ENCODE assay signal across 19 cellular contexts in the genomic region with DNA sequence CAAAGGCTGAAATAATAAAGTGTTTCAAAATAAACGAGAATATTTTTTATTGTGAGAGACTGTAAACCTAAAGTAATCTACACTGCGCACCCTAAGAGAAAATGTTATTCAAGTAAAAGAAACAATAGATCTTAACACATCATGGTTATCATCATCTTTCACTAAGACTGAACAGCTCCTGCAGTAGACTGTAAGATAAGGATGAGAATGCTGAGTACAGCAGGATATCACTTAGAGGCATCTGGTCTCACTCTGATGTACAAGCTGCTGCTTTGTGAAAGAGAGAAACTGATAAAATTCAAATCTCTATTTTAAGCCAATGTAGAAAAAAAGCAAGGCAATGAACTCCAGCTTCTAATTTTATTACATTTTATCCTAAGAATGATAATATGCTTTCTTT.
DNase-seq lines count a peak whose midpoint lies in the region; ATAC-seq and TF ChIP-seq lines count a peak whose summit lies in the region.
"Had no signal": no experiment of that assay in that cellular context is flagged by ENCODE, and none has a peak within 500 bp of the region (broad histone marks: within the 10 kb centered on the region; RNA-seq: fewer than 3 reads in every experiment).

No MANE protein-coding gene starts in this region.

- 0 out of 2 replicates have a peak, but pooled peaks cover 4% of the 10 kb centered on the region for H3K9me3 ChIP-seq in SK-N-SH
- no peaks in the 10 kb centered on the region for H3K9me3 ChIP-seq in right cardiac atrium (ENCODE audit: control insufficient read depth, low read length)
- H3K9me3 ChIP-seq: Caco-2, HAP-1 had no signal

- TF ChIP-seq EP300 in SK-N-SH (IDR thresholded peaks at IDR 0.05; ENCODE audit: borderline replicate concordance in 1 of 2, low read depth in 1 of 2, low read length in 1 of 2) = peak in 1 of 2 experiments; percentile 40; a peak in 1 of 4 replicates

- POLR2A ChIA-PET in SK-N-SH (lab: Yijun Ruan, JAX) = no interaction called here

- CTCF ChIA-PET in SK-N-SH (lab: Yijun Ruan, JAX) = interaction anchor here (1.6 kb wide), 1 partner anchor 265 kb away, joined by 3 read pairs; no protein-coding TSS in a partner anchor

- no peak overlapping the region for H3K4me3 ChIP-seq in SK-N-SH (ENCODE audit: low read depth in 2 of 2, low read length in 1 of 2)
- no peak overlapping the region for H3K4me3 ChIP-seq in right cardiac atrium (ENCODE audit: low read length)
- H3K4me3 ChIP-seq: BLaER1, GM12878, HAP-1 had no signal

- no peaks in the 10 kb centered on the region for H3K9me2 ChIP-seq in SK-N-SH

- H3K27me3 ChIP-seq in SK-N-SH (ENCODE audit: insufficient read depth) (no peaks in the 10 kb centered on the region), right cardiac atrium (ENCODE audit: control insufficient read depth, insufficient read depth) (no peaks in the 10 kb centered on the region)
- H3K27me3 ChIP-seq: BLaER1 had no signal

- H3K27ac ChIP-seq in SK-N-SH (ENCODE audit: low read depth in 2 of 2, low read length in 1 of 2) (no peak overlapping the region), right cardiac atrium (ENCODE audit: low read length) (no peak overlapping the region)
- H3K27ac ChIP-seq: 22Rv1, BLaER1, C4-2B had no signal

- H3F3A ChIP-seq in SK-N-SH (replicated peaks; ENCODE audit: insufficient read depth) = no peaks in the 10 kb centered on the region

- no peak for TF ChIP-seq POLR2A in erythroblast (IDR thresholded peaks at IDR 0.05; ENCODE audit: low read length)

- H2AFZ ChIP-seq in SK-N-SH (ENCODE audit: low read depth) = no peak overlapping the region

- no peaks in the 10 kb centered on the region for H3K79me2 ChIP-seq in SK-N-SH (ENCODE audit: insufficient read depth)

- no peak overlapping the region for H3K9ac ChIP-seq in SK-N-SH
- H3K9ac ChIP-seq: BLaER1 had no signal

- H4K20me1 ChIP-seq in SK-N-SH (ENCODE audit: insufficient read depth) = no peaks in the 10 kb centered on the region
- H4K20me1 ChIP-seq: BLaER1 had no signal

- H3K4me2 ChIP-seq in SK-N-SH = no peak overlapping the region
- H3K4me2 ChIP-seq: BLaER1 had no signal

- ATAC-seq in SK-N-SH treated with all-trans-retinoic acid at 6 μM for 48 hours (no peak; the same call in 2 of the 3 replicates), right cardiac atrium (no peak), Right ventricle myocardium inferior (no peak)
- ATAC-seq: CD8-positive, alpha-beta T cell; GM12878 had no signal

- H3K4me1 ChIP-seq in SK-N-SH (ENCODE audit: control insufficient read depth in 1 of 2, insufficient read depth in 2 of 2, low read depth in 1 of 2, low read length in 1 of 2) (peaks cover 0 to 2% of the 10 kb centered on the region in 2 experiments; a peak in 1 of 4 replicates), right cardiac atrium (ENCODE audit: control insufficient read depth, insufficient read depth, low read length) (no peaks in the 10 kb centered on the region)
- H3K4me1 ChIP-seq: BLaER1, Caco-2, HAP-1 had no signal

- no peak for TF ChIP-seq CTCF in SK-N-SH (IDR thresholded peaks at IDR 0.05)

- intact Hi-C loops in right cardiac atrium (cut with DNase I) (no loop called here), Right ventricle myocardium inferior (cut with DNase I) (no loop called here)

- WGBS in SK-N-SH (ENCODE audit: low lambda C conversion rate) = 29% methylated on average over 2 of the region's 2 CpGs
- WGBS in right cardiac atrium = 49% methylated on average over 2 of the region's 2 CpGs

- no peaks in the 10 kb centered on the region for H3K36me3 ChIP-seq in SK-N-SH (replicated peaks in 1 of 2; ENCODE audit: control insufficient read depth in 1 of 2, insufficient read depth in 2 of 2, low read length in 1 of 2)
- H3K36me3 ChIP-seq: BLaER1, HAP-1 had no signal

- DNase-seq in SK-N-SH (peak; percentile 53), amniotic epithelial cell (ENCODE audit: low read depth) (peak; percentile 54), erythroblast (lab: John Stamatoyannopoulos, UW) (peak; percentile 16 to 75), right cardiac atrium (no peak), Right ventricle myocardium inferior (ENCODE audit: missing footprints) (no peak), NCI-H1436 (lab: John Stamatoyannopoulos, UW) (no peak)
- DNase-seq: Caco-2; CD4-positive, CD25-positive, alpha-beta regulatory T cell; CD8-positive, alpha-beta T cell; DMS153; DND-41; GOT3; HFFc6 had no signal

- TF ChIP-seq RAD21 in SK-N-SH (IDR thresholded peaks at IDR 0.05; ENCODE audit: low read length) = no peak

TF ChIP-seq in SK-N-SH, 30 proteins besides CTCF, POLR2A, EP300 and RAD21:
- TF ChIP-seq CHD2 (IDR thresholded peaks at IDR 0.05; ENCODE audit: low read length, partially characterized antibody) (peak; percentile 24), GATA2 (CRISPR knock-in tag; IDR thresholded peaks at IDR 0.05) (peak; percentile 68), NFIC (IDR thresholded peaks at IDR 0.05; ENCODE audit: borderline replicate concordance) (no peak), RCOR1 (IDR thresholded peaks at IDR 0.05; ENCODE audit: low read length) (peak; percentile 33; the same call in 1 of the 2 replicates)

TF ChIP-seq in SK-N-SH treated with all-trans-retinoic acid at 6 μM for 48 hours, 23 proteins besides CTCF, POLR2A, EP300 and RAD21:
- TF ChIP-seq, protein P1, sequence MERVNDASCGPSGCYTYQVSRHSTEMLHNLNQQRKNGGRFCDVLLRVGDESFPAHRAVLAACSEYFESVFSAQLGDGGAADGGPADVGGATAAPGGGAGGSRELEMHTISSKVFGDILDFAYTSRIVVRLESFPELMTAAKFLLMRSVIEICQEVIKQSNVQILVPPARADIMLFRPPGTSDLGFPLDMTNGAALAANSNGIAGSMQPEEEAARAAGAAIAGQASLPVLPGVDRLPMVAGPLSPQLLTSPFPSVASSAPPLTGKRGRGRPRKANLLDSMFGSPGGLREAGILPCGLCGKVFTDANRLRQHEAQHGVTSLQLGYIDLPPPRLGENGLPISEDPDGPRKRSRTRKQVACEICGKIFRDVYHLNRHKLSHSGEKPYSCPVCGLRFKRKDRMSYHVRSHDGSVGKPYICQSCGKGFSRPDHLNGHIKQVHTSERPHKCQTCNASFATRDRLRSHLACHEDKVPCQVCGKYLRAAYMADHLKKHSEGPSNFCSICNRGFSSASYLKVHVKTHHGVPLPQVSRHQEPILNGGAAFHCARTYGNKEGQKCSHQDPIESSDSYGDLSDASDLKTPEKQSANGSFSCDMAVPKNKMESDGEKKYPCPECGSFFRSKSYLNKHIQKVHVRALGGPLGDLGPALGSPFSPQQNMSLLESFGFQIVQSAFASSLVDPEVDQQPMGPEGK (CRISPR knock-in tag; IDR thresholded peaks at IDR 0.05; ENCODE audit: borderline replicate concordance) = no peak
- TF ChIP-seq TOX (CRISPR knock-in tag; IDR thresholded peaks at IDR 0.05; ENCODE audit: borderline replicate concordance) (no peak), ZFP3 (CRISPR knock-in tag; IDR thresholded peaks at IDR 0.05) (no peak), ZC3H10 (CRISPR knock-in tag; IDR thresholded peaks at IDR 0.05) (no peak), ZNF70 (CRISPR knock-in tag; IDR thresholded peaks at IDR 0.05) (no peak), TCF4 (CRISPR knock-in tag; IDR thresholded peaks at IDR 0.05; ENCODE audit: borderline replicate concordance) (no peak), CSRNP3 (CRISPR knock-in tag; IDR thresholded peaks at IDR 0.05) (no peak), RARB (CRISPR knock-in tag; IDR thresholded peaks at IDR 0.05) (no peak), ESRRG (CRISPR knock-in tag; IDR thresholded peaks at IDR 0.05) (no peak), BACH2 (CRISPR knock-in tag; IDR thresholded peaks at IDR 0.05; ENCODE audit: borderline replicate concordance) (no peak), PPARA (CRISPR knock-in tag; IDR thresholded peaks at IDR 0.05; ENCODE audit: borderline replicate concordance) (no peak), CSDC2 (CRISPR knock-in tag; IDR thresholded peaks at IDR 0.05) (no peak), ZNF565 (CRISPR knock-in tag; conservative IDR thresholded peaks at IDR 0.05; ENCODE audit: low read depth) (no peak)
- TF ChIP-seq, protein P2, sequence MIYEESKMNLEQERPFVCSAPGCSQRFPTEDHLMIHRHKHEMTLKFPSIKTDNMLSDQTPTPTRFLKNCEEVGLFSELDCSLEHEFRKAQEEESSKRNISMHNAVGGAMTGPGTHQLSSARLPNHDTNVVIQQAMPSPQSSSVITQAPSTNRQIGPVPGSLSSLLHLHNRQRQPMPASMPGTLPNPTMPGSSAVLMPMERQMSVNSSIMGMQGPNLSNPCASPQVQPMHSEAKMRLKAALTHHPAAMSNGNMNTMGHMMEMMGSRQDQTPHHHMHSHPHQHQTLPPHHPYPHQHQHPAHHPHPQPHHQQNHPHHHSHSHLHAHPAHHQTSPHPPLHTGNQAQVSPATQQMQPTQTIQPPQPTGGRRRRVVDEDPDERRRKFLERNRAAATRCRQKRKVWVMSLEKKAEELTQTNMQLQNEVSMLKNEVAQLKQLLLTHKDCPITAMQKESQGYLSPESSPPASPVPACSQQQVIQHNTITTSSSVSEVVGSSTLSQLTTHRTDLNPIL (CRISPR knock-in tag; IDR thresholded peaks at IDR 0.05; ENCODE audit: low read depth) = no peak
TF ChIP-seq in SK-N-SH treated with all-trans-retinoic acid at 6 μM for 48 hours: peak in this region for 0.

Comparison
In these comparisons a context has a peak if more than half of its experiments do, and no peak if none do; other contexts are left out.
1. DNase-seq: peak in SK-N-SH (single experiment), amniotic epithelial cell (single experiment) and erythroblast (2 of 2); none in right cardiac atrium (0 of 3), Right ventricle myocardium inferior (single experiment) and NCI-H1436 (single experiment).